ENCODE assay signal across 8 cellular contexts in the genomic region with DNA sequence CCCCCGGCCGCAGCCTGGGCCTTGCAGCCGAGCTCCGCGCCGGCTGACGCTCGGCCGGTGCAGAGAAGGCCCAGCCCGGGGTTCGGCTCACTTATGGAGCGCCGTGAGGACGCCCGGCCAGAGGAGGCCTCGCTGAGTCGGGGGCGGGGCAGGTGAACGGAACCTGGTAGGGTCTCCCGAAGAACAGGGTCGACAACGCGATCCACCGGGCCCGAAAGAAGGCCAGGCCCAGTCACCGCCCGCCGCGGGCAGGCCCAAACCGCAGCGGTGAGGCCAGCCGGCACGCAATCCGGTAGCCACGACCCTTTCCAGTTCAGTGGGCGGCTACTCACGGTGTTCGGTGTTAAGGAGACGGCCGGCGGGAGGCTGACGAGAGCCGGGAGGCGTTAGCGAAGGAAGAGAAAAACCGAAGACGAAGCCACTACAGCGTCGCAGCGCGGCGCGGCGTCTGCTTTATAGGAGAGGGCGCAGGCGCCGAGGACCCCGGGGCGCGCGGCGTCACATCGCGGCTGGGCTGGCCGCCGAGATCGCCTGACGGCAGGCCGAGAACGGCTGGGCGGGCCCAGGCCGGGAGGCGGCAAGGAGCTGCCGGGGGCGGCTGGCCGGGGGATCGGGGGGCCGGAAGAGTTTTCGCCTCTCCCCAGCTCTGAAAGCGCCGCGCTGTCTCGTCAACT. TPM values are rescaled to one million over a fixed set of nuclear protein-coding genes. Genes with fewer than 3 reads are reported as not detected.
DNase-seq lines count a peak whose midpoint lies in the region; ATAC-seq and TF ChIP-seq lines count a peak whose summit lies in the region.

A gene (minus strand): TSS at position 428 of the 674 bp plus-strand sequence. CDS start 2,928 bp downstream, outside the sequence.

- POLR2A ChIA-PET in AG04450 (lab: Yijun Ruan, JAX), result interaction anchor here (0.6 to 2.8 kb wide), 35 partner anchors 8 to 482 kb away, joined by 3 to 34 read pairs (median 5); a partner anchor contains a TSS

- DNase-seq in AG04450 (ENCODE audit: low read depth, low spot score) (peak; percentile 42), NCI-H2227 treated with DMSO at 0.1 percent for 48 hours (lab: John Stamatoyannopoulos, UW) (peak; percentile 87), islet precursor cell (peak; percentile 90)
- peak; percentile 89 for DNase-seq in activated CD4-positive, CD25-positive, alpha-beta regulatory T cell treated with anti-CD3 and anti-CD28 coated beads, Interleukin-2, amount 50 U/mL, for 72 hours
- DNase-seq in central memory CD8-positive, alpha-beta T cell (ENCODE audit: low spot score in 2 of 2), result peak; percentile 86 to 89
- peak; percentile 83 for DNase-seq in stimulated activated CD4-positive, alpha-beta T cell treated with anti-CD3 and anti-CD28 coated beads, Interleukin-12 subunit alpha, Interleukin-12 subunit beta, amount 100 ng/mL, for 4 hours

- H3K27ac ChIP-seq in AG04450 (ENCODE audit: low read depth, low read length), result peak within 1 kb of the TSS; percentile 97

- no peaks in the 10 kb centered on the region for H3K27me3 Mint-ChIP-seq in central memory CD8-positive, alpha-beta T cell

- no peaks in the 10 kb centered on the region; the same call in 1 of the 2 replicates for H3K9me3 ChIP-seq in AG04450 (ENCODE audit: control insufficient read depth, insufficient read depth, low read length)

- no peak for TF ChIP-seq CTCF in AG04450 (IDR thresholded peaks at IDR 0.05; ENCODE audit: low read depth, low read length)

- H3K4me3 Mint-ChIP-seq in central memory CD8-positive, alpha-beta T cell, result peak within 1 kb of the TSS; percentile 96

- H3K4me1 Mint-ChIP-seq in central memory CD8-positive, alpha-beta T cell, result peaks cover 30% of the 10 kb centered on the region

- H3K9me3 Mint-ChIP-seq in central memory CD8-positive, alpha-beta T cell, result no peaks in the 10 kb centered on the region

- H3K4me3 ChIP-seq in AG04450 (ENCODE audit: low read depth, low read length), result peak within 1 kb of the TSS; percentile 90

- H3K36me3 Mint-ChIP-seq in central memory CD8-positive, alpha-beta T cell (ENCODE audit: insufficient read depth), result peaks cover 40% of the 10 kb centered on the region

- H3K27me3 ChIP-seq in AG04450 (ENCODE audit: control insufficient read depth, insufficient read depth, low read length), result no peaks in the 10 kb centered on the region

- ATAC-seq in GM18867 (IDR thresholded peaks at IDR 0.05; ENCODE audit: unreplicated experiment) (peak; percentile 77), HG03097 (IDR thresholded peaks at IDR 0.05; ENCODE audit: low FRiP score, unreplicated experiment) (peak; percentile 86)
- ATAC-seq in central memory CD8-positive, alpha-beta T cell (replicated peaks; ENCODE audit: extremely low read depth, poor library complexity, severe bottlenecking), result peak; percentile 83

- peak within 1 kb of the TSS; percentile 96 for H3K27ac Mint-ChIP-seq in central memory CD8-positive, alpha-beta T cell (ENCODE audit: low read depth)

- CTCF ChIA-PET in AG04450 (lab: Charles Lee), result interaction anchor here (1.9 to 4.0 kb wide), 2 partner anchors 113 to 137 kb away, joined by 7 to 14 read pairs; no protein-coding TSS in a partner anchor

RNA-seq across cellular contexts. Expression of the gene that starts here (rescaled TPM):
- 725 and 1,036 TPM in 2 replicates for polyA plus RNA-seq in AG04450 (2011; rRNA removed)
- 151 and 283 TPM in 2 replicates for polyA minus RNA-seq in AG04450 (2011; rRNA and poly(A)+ RNA removed)

Comparison
In these comparisons a context has a peak if more than half of its experiments do, and no peak if none do; other contexts are left out.
1. Peak in every context shown above with its lines: DNase-seq, ATAC-seq, H3K4me3 ChIP-seq and H3K27ac ChIP-seq.